ENCODE assay signal across 19 cellular contexts in the genomic region with DNA sequence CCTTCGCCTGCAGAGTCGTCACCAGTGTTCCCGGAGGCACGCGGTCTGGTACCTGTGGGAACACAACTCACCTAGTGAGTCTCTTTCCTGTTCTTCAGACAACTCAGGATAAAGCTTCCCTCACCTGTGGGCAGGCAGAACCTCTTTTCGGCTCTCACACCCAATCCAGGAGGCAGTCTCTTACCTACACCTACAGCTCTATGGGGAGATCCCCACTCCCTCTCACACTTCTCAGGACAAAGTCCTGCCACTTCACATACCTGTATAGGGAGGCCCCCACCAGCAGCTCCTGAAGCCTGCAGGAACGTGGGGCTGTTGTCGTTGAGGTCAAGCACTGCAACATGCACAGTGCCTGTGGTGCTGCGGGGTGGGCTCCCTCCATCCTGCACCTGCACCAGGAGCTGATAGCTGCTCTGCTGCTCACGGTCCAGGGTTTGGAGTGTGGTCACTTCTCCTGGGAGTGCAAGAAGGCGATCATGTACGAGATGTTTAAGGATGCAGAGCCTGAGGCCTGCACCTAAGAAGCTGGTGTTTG. TPM values are rescaled to one million over a fixed set of nuclear protein-coding genes. Genes with fewer than 3 reads are reported as not detected.
DNase-seq lines count a peak whose midpoint lies in the region; ATAC-seq, FAIRE-seq and TF ChIP-seq lines count a peak whose summit lies in the region.
"Had no signal": no experiment of that assay in that cellular context is flagged by ENCODE, and none has a peak within 500 bp of the region (broad histone marks: within the 10 kb centered on the region; RNA-seq: fewer than 3 reads in every experiment).

No MANE protein-coding gene starts in this region.

- no peaks in the 10 kb centered on the region for H3K9me3 Mint-ChIP-seq in activated naive CD8-positive, alpha-beta T cell treated with anti-CD3 and anti-CD28 coated beads, Interleukin-2, amount 50 U/mL, for 24 hours
- H3K9me3 Mint-ChIP-seq in neural crest cell: no peaks in the 10 kb centered on the region
- H3K9me3 Mint-ChIP-seq: CD4-positive, CD25-positive, alpha-beta regulatory T cell; IgD-negative memory B cell had no signal

- no peak overlapping the region for H3K27ac ChIP-seq in HepG2 (ENCODE audit: extremely low read length, insufficient read depth, low read length)
- no peak overlapping the region for H3K27ac ChIP-seq in right lobe of liver
- H3K27ac ChIP-seq: GM23248, SJSA1 had no signal

- H3K27ac Mint-ChIP-seq in activated naive CD8-positive, alpha-beta T cell treated with anti-CD3 and anti-CD28 coated beads, Interleukin-2, amount 50 U/mL, for 24 hours: peak overlapping the region; percentile 31
- no peak overlapping the region for H3K27ac Mint-ChIP-seq in neural crest cell (ENCODE audit: unreplicated experiment)
- H3K27ac Mint-ChIP-seq: IgD-negative memory B cell had no signal

- H4K20me1 ChIP-seq in HepG2 (ENCODE audit: insufficient read depth, low read length): no peaks in the 10 kb centered on the region

- H3K9ac ChIP-seq in HepG2 (ENCODE audit: insufficient read depth, low read depth, low read length): no peak overlapping the region
- H3K9ac ChIP-seq: GM23248 had no signal

- TF ChIP-seq RAD21 in HepG2 (CRISPR knock-in tag; IDR thresholded peaks at IDR 0.05): no peak

- H3K4me3 ChIP-seq in HepG2 (replicated peaks in 1 of 3; ENCODE audit: insufficient read depth in 1 of 3, low read depth in 2 of 3, low read length in 3 of 3) (no peak overlapping the region), right lobe of liver (no peak overlapping the region), HAP-1 (no peak overlapping the region)
- H3K4me3 ChIP-seq: GM23248, SJSA1 had no signal

- WGBS in HepG2 (ENCODE audit: low lambda C conversion rate): 48% methylated on average over 11 of the region's 12 CpGs
- WGBS in right lobe of liver (ENCODE audit: insufficient coverage, low coverage, low lambda C conversion rate, missing lambda C conversion rate): 80% methylated on average over 5 of the region's 12 CpGs

- H3K4me1 ChIP-seq in HepG2 (ENCODE audit: insufficient read depth, low read length) (peaks cover 28% of the 10 kb centered on the region), right lobe of liver (peaks cover 0 to 17% (median 6%) of the 10 kb centered on the region in 4 donors), HAP-1 (no peaks in the 10 kb centered on the region)
- H3K4me1 ChIP-seq: SJSA1 had no signal

- TF ChIP-seq EP300 in HepG2 (IDR thresholded peaks at IDR 0.05; ENCODE audit: low read depth in 2 of 2, low read length in 2 of 2): no peak
- TF ChIP-seq EP300 in HepG2 (CRISPR knock-in tag; IDR thresholded peaks at IDR 0.05; ENCODE audit: borderline replicate concordance): no peak

- TF ChIP-seq POLR2A in HepG2 (IDR thresholded peaks at IDR 0.05; ENCODE audit: insufficient read depth in 1 of 2, low read depth in 2 of 2, low read length in 2 of 2) (no peak), right lobe of liver (IDR thresholded peaks at IDR 0.05) (no peak)

- no peaks in the 10 kb centered on the region for H3K36me3 ChIP-seq in HepG2 (replicated peaks in 1 of 2; ENCODE audit: control insufficient read depth in 1 of 2, insufficient read depth in 2 of 2, low read length in 2 of 2)
- H3K36me3 ChIP-seq in right lobe of liver: no peaks in the 10 kb centered on the region
- H3K36me3 ChIP-seq in HAP-1 (replicated peaks): no peaks in the 10 kb centered on the region
- H3K36me3 ChIP-seq: SJSA1 had no signal

- no peaks in the 10 kb centered on the region for H3K36me3 Mint-ChIP-seq in activated naive CD8-positive, alpha-beta T cell treated with anti-CD3 and anti-CD28 coated beads, Interleukin-2, amount 50 U/mL, for 24 hours (ENCODE audit: low read depth)
- H3K36me3 Mint-ChIP-seq in neural crest cell (ENCODE audit: low read depth): peaks cover 28% of the 10 kb centered on the region
- H3K36me3 Mint-ChIP-seq: IgD-negative memory B cell had no signal

- ATAC-seq in HepG2 (peak; percentile 11; the same call in 2 of the 3 replicates), right lobe of liver (no peak), omental fat pad (ENCODE audit: low FRiP score) (no peak)
- ATAC-seq in activated naive CD8-positive, alpha-beta T cell treated with anti-CD3 and anti-CD28 coated beads, Interleukin-2, amount 50 U/mL, for 24 hours: no peak

- POLR2A ChIA-PET in HepG2 (lab: Yijun Ruan, JAX): interaction anchor here (0.7 kb wide), 1 partner anchor 12 kb away, joined by 3 read pairs; the partner anchor contains the start of gene TPP1

- H3K27me3 Mint-ChIP-seq in activated naive CD8-positive, alpha-beta T cell treated with anti-CD3 and anti-CD28 coated beads, Interleukin-2, amount 50 U/mL, for 24 hours: no peaks in the 10 kb centered on the region
- H3K27me3 Mint-ChIP-seq in neural crest cell (ENCODE audit: low read depth): peaks cover 14% of the 10 kb centered on the region
- H3K27me3 Mint-ChIP-seq: CD4-positive, CD25-positive, alpha-beta regulatory T cell; IgD-negative memory B cell had no signal

- H2AFZ ChIP-seq in HepG2 (ENCODE audit: low read length): no peak overlapping the region
- H2AFZ ChIP-seq: GM23248 had no signal

- in situ Hi-C loops in HepG2 (cut with HindIII; ENCODE audit: extremely low pct_ligation_motif_present, low pct_unique_long_range_greater_than_20kb): no loop called here
- in situ Hi-C loops in HAP-1 (cut with MboI; ENCODE audit: low sequenced_read_pairs): no loop called here

- BruUV-seq in HepG2 (replicated peaks; lab: Mats Ljungman, UMichigan): no TSS peak

- FAIRE-seq in HepG2 (lab: Jason Lieb, UNC): no peak

- DNase-seq in HepG2 (ENCODE audit: low spot score) (no peak), right lobe of liver (no peak), neural crest cell (ENCODE audit: low read depth, low spot score) (no peak), HAP-1 (ENCODE audit: low spot score in 2 of 2) (no peak), GM10266 (ENCODE audit: extremely low spot score) (no peak), omental fat pad (ENCODE audit: low spot score) (no peak)
- no peak for DNase-seq in activated naive CD8-positive, alpha-beta T cell treated with anti-CD3 and anti-CD28 coated beads, Interleukin-2, amount 50 U/mL, for 24 hours
- DNase-seq: CD4-positive, CD25-positive, alpha-beta regulatory T cell; DMS79; GM23248; Karpas-422; MV-4-11; NCI-H1105 treated with DMSO at 0.1 percent for 48 hours; NCI-H2029 treated with DMSO at 0.1 percent for 48 hours; NCI-H2171 treated with DMSO at 0.1 percent for 48 hours; NCI-H524 treated with DMSO at 0.1 percent for 48 hours; NCI-H82 had no signal

- CTCF ChIA-PET in HepG2 (lab: Yijun Ruan, JAX; ENCODE audit: low intra/inter-chr PET ratio, low total read pairs): no interaction called here

- intact Hi-C loops in HepG2 (cut with micrococcal nuclease; ENCODE audit: unreplicated experiment) (no loop called here), right lobe of liver (cut with DNase I) (no loop called here)

- H3K79me2 ChIP-seq in HepG2 (ENCODE audit: insufficient read depth, low read length): no peaks in the 10 kb centered on the region

- H3K27me3 ChIP-seq in HepG2 (ENCODE audit: control insufficient read depth in 1 of 2, insufficient read depth in 2 of 2, low read length in 2 of 2): peaks cover 9 to 57% of the 10 kb centered on the region in 2 experiments; a peak in 4 of 5 replicates
- H3K27me3 ChIP-seq in right lobe of liver: no peaks in the 10 kb centered on the region
- H3K27me3 ChIP-seq in HAP-1 (ENCODE audit: low read depth): no peaks in the 10 kb centered on the region
- H3K27me3 ChIP-seq: SJSA1 had no signal

- H3K4me3 Mint-ChIP-seq in activated naive CD8-positive, alpha-beta T cell treated with anti-CD3 and anti-CD28 coated beads, Interleukin-2, amount 50 U/mL, for 24 hours: no peak overlapping the region
- peak overlapping the region; percentile 41 for H3K4me3 Mint-ChIP-seq in neural crest cell
- H3K4me3 Mint-ChIP-seq: CD4-positive, CD25-positive, alpha-beta regulatory T cell had no signal

- no peak for TF ChIP-seq CTCF in HepG2 (CRISPR knock-in tag; IDR thresholded peaks at IDR 0.05)
- no peak for TF ChIP-seq CTCF in right lobe of liver (IDR thresholded peaks at IDR 0.05)
- no peak for TF ChIP-seq CTCF in neural crest cell (conservative IDR thresholded peaks at IDR 0.05)
- no peak for TF ChIP-seq CTCF in GM10266 (IDR thresholded peaks at IDR 0.05; ENCODE audit: control insufficient read depth, insufficient read depth, low read depth, missing control alignments)
- no peak for TF ChIP-seq CTCF in omental fat pad (IDR thresholded peaks at IDR 0.05)

- no peak overlapping the region for H3K4me2 ChIP-seq in HepG2 (ENCODE audit: low read depth, low read length)

- no peaks in the 10 kb centered on the region for H3K9me3 ChIP-seq in HepG2 (ENCODE audit: low read length)
- no peaks in the 10 kb centered on the region for H3K9me3 ChIP-seq in right lobe of liver
- no peaks in the 10 kb centered on the region for H3K9me3 ChIP-seq in HAP-1
- H3K9me3 ChIP-seq: SJSA1 had no signal

- H3K4me1 Mint-ChIP-seq in activated naive CD8-positive, alpha-beta T cell treated with anti-CD3 and anti-CD28 coated beads, Interleukin-2, amount 50 U/mL, for 24 hours: peaks cover 19% of the 10 kb centered on the region
- H3K4me1 Mint-ChIP-seq in neural crest cell: no peaks in the 10 kb centered on the region

RNA-seq across cellular contexts. Expression of gene TPP1, which starts 12.2 kb away (rescaled TPM):
- total RNA-seq in HepG2 (2016; rRNA removed; fragmentation: Illumina TruSeq; extraction: Trizol) (13.9 and 14.4 TPM in 2 replicates), right lobe of liver (100 to 1,000 TPM in 2 of 6 experiments, 10 to 100 TPM in 4; 62.5 to 159 (median 81.0) TPM), neural crest cell (41.0 and 44.7 TPM in 2 replicates), omental fat pad (10 to 100 TPM; 73.8 to 95.0 (median 83.9) TPM)
- 2.0 and 2.1 TPM in 2 replicates for total RNA-seq in HepG2 (2016; cell fraction: cytosol; rRNA removed; fragmentation: Illumina TruSeq; extraction: Trizol; ENCODE audit: low read depth)
- total RNA-seq in HepG2 (2016; cell fraction: insoluble cytoplasmic fraction; rRNA removed; fragmentation: Illumina TruSeq; extraction: Trizol): 12.7 and 19.0 TPM in 2 replicates
- total RNA-seq in HepG2 (2016; cell fraction: membrane; rRNA removed; fragmentation: Illumina TruSeq; extraction: Trizol): 5.1 and 5.7 TPM in 2 replicates
- total RNA-seq in HepG2 (2016; cell fraction: nucleus; rRNA removed; fragmentation: Illumina TruSeq; extraction: Trizol): 44.6 and 53.2 TPM in 2 replicates
- polyA plus RNA-seq in HepG2 (2011; rRNA removed): 74.6 and 75.4 TPM in 2 replicates
- 41.2 and 69.0 TPM in 2 replicates for polyA plus RNA-seq in HepG2 (2011; cell fraction: cytosol; rRNA removed)
- 130 and 133 TPM in 2 replicates for polyA plus RNA-seq in HepG2 (2011; cell fraction: nucleus; rRNA removed)
- polyA plus RNA-seq in HepG2 (2012): 67.2 and 75.4 TPM in 2 replicates
- polyA plus RNA-seq in HepG2 (2016; cell fraction: cytosol; fragmentation: Illumina TruSeq; extraction: Trizol; ENCODE audit: low read depth): 3.2 and 3.3 TPM in 2 replicates
- 19.2 and 28.8 TPM in 2 replicates for polyA plus RNA-seq in HepG2 (2016; cell fraction: insoluble cytoplasmic fraction; fragmentation: Illumina TruSeq; extraction: Trizol; ENCODE audit: low read depth)
- 6.8 and 8.7 TPM in 2 replicates for polyA plus RNA-seq in HepG2 (2016; cell fraction: membrane; fragmentation: Illumina TruSeq; extraction: Trizol; ENCODE audit: low read depth)
- 86.0 and 89.1 TPM in 2 replicates for polyA plus RNA-seq in HepG2 (2016; cell fraction: nucleus; fragmentation: Illumina TruSeq; extraction: Trizol; ENCODE audit: insufficient read depth, low read depth)
- 99.1 and 146 TPM in 2 replicates for polyA minus RNA-seq in HepG2 (2011; rRNA and poly(A)+ RNA removed; ENCODE audit: low replicate concordance)
- 64.9 and 85.0 TPM in 2 replicates for polyA minus RNA-seq in HepG2 (2011; cell fraction: cytosol; rRNA and poly(A)+ RNA removed)
- 36.2 and 41.0 TPM in 2 replicates for polyA minus RNA-seq in HepG2 (2011; cell fraction: nucleus; rRNA and poly(A)+ RNA removed)

RNA-seq across cellular contexts. Expression of gene TAF10, which starts 19.4 kb away (rescaled TPM):
- 51.0 and 71.3 TPM in 2 replicates for total RNA-seq in HepG2 (2016; rRNA removed; fragmentation: Illumina TruSeq; extraction: Trizol)
- total RNA-seq in HepG2 (2016; cell fraction: cytosol; rRNA removed; fragmentation: Illumina TruSeq; extraction: Trizol; ENCODE audit: low read depth): 280 and 312 TPM in 2 replicates
- total RNA-seq in HepG2 (2016; cell fraction: insoluble cytoplasmic fraction; rRNA removed; fragmentation: Illumina TruSeq; extraction: Trizol): 37.8 and 65.8 TPM in 2 replicates
- total RNA-seq in HepG2 (2016; cell fraction: membrane; rRNA removed; fragmentation: Illumina TruSeq; extraction: Trizol): 172 and 203 TPM in 2 replicates
- total RNA-seq in HepG2 (2016; cell fraction: nucleus; rRNA removed; fragmentation: Illumina TruSeq; extraction: Trizol): 23.9 and 34.5 TPM in 2 replicates
- polyA plus RNA-seq in HepG2 (2011; rRNA removed): 134 and 142 TPM in 2 replicates
- polyA plus RNA-seq in HepG2 (2011; cell fraction: cytosol; rRNA removed): 64.4 and 94.2 TPM in 2 replicates
- polyA plus RNA-seq in HepG2 (2011; cell fraction: nucleus; rRNA removed): 76.4 and 83.1 TPM in 2 replicates
- 79.6 and 103 TPM in 2 replicates for polyA plus RNA-seq in HepG2 (2012)
- polyA plus RNA-seq in HepG2 (2016; cell fraction: cytosol; fragmentation: Illumina TruSeq; extraction: Trizol; ENCODE audit: low read depth): 614 TPM in 2 replicates
- polyA plus RNA-seq in HepG2 (2016; cell fraction: insoluble cytoplasmic fraction; fragmentation: Illumina TruSeq; extraction: Trizol; ENCODE audit: low read depth): 76.0 and 96.8 TPM in 2 replicates
- 335 TPM in 2 replicates for polyA plus RNA-seq in HepG2 (2016; cell fraction: membrane; fragmentation: Illumina TruSeq; extraction: Trizol; ENCODE audit: low read depth)
- polyA plus RNA-seq in HepG2 (2016; cell fraction: nucleus; fragmentation: Illumina TruSeq; extraction: Trizol; ENCODE audit: insufficient read depth, low read depth): 91.8 and 94.6 TPM in 2 replicates
- polyA minus RNA-seq in HepG2 (2011; rRNA and poly(A)+ RNA removed; ENCODE audit: low replicate concordance): 60.8 and 157 TPM in 2 replicates
- 21.5 and 21.7 TPM in 2 replicates for polyA minus RNA-seq in HepG2 (2011; cell fraction: cytosol; rRNA and poly(A)+ RNA removed)
- 13.3 and 17.4 TPM in 2 replicates for polyA minus RNA-seq in HepG2 (2011; cell fraction: nucleus; rRNA and poly(A)+ RNA removed)
- 10 to 100 TPM; 47.3 to 81.9 (median 60.4) TPM for total RNA-seq in right lobe of liver
- 133 and 143 TPM in 2 replicates for total RNA-seq in neural crest cell
- total RNA-seq in omental fat pad: 10 to 100 TPM; 31.9 to 52.6 (median 37.1) TPM

RNA-seq across cellular contexts. Expression of gene DCHS1, which starts 24.2 kb away (rescaled TPM):
- total RNA-seq in HepG2 (2016; rRNA removed; fragmentation: Illumina TruSeq; extraction: Trizol) (under 0.01 TPM in 1 of 2 replicates, not detected in the other), right lobe of liver (1 to 10 TPM; 1.8 to 9.2 (median 4.1) TPM), neural crest cell (37.5 and 40.4 TPM in 2 replicates), omental fat pad (10 to 100 TPM; 12.6 to 26.3 (median 19.4) TPM)
- total RNA-seq in HepG2 (2016; cell fraction: cytosol; rRNA removed; fragmentation: Illumina TruSeq; extraction: Trizol; ENCODE audit: low read depth): not detected in 2 replicates
- total RNA-seq in HepG2 (2016; cell fraction: insoluble cytoplasmic fraction; rRNA removed; fragmentation: Illumina TruSeq; extraction: Trizol): not detected in 2 replicates
- not detected in 2 replicates for total RNA-seq in HepG2 (2016; cell fraction: membrane; rRNA removed; fragmentation: Illumina TruSeq; extraction: Trizol)
- total RNA-seq in HepG2 (2016; cell fraction: nucleus; rRNA removed; fragmentation: Illumina TruSeq; extraction: Trizol): 0.06 TPM in 1 of 2 replicates, not detected in the other
- 0.01 and 0.03 TPM in 2 replicates for polyA plus RNA-seq in HepG2 (2011; rRNA removed)
- 0.01 TPM in 2 replicates for polyA plus RNA-seq in HepG2 (2011; cell fraction: cytosol; rRNA removed)
- 0.08 and 0.12 TPM in 2 replicates for polyA plus RNA-seq in HepG2 (2011; cell fraction: nucleus; rRNA removed)
- 0.03 and 0.09 TPM in 2 replicates for polyA plus RNA-seq in HepG2 (2012)
- polyA plus RNA-seq in HepG2 (2016; cell fraction: cytosol; fragmentation: Illumina TruSeq; extraction: Trizol; ENCODE audit: low read depth): not detected in 2 replicates
- polyA plus RNA-seq in HepG2 (2016; cell fraction: insoluble cytoplasmic fraction; fragmentation: Illumina TruSeq; extraction: Trizol; ENCODE audit: low read depth): not detected in 2 replicates
- polyA plus RNA-seq in HepG2 (2016; cell fraction: membrane; fragmentation: Illumina TruSeq; extraction: Trizol; ENCODE audit: low read depth): not detected in 2 replicates
- polyA plus RNA-seq in HepG2 (2016; cell fraction: nucleus; fragmentation: Illumina TruSeq; extraction: Trizol; ENCODE audit: insufficient read depth, low read depth): not detected in 2 replicates
- polyA minus RNA-seq in HepG2 (2011; rRNA and poly(A)+ RNA removed; ENCODE audit: low replicate concordance): 0.07 and 0.16 TPM in 2 replicates
- polyA minus RNA-seq in HepG2 (2011; cell fraction: cytosol; rRNA and poly(A)+ RNA removed): 0.10 TPM in 1 of 2 replicates, not detected in the other
- 0.12 and 0.13 TPM in 2 replicates for polyA minus RNA-seq in HepG2 (2011; cell fraction: nucleus; rRNA and poly(A)+ RNA removed)

RNA-seq across cellular contexts. Expression of gene ILK, which starts 27.8 kb away (rescaled TPM):
- total RNA-seq in HepG2 (2016; rRNA removed; fragmentation: Illumina TruSeq; extraction: Trizol) (70.3 and 78.1 TPM in 2 replicates), right lobe of liver (10 to 100 TPM; 33.4 to 79.9 (median 55.0) TPM), neural crest cell (120 and 121 TPM in 2 replicates), omental fat pad (100 to 1,000 TPM in 3 of 4 donors, 10 to 100 TPM in 1; 92.1 to 189 (median 118) TPM)
- 16.4 and 17.1 TPM in 2 replicates for total RNA-seq in HepG2 (2016; cell fraction: cytosol; rRNA removed; fragmentation: Illumina TruSeq; extraction: Trizol; ENCODE audit: low read depth)
- 76.3 and 78.2 TPM in 2 replicates for total RNA-seq in HepG2 (2016; cell fraction: insoluble cytoplasmic fraction; rRNA removed; fragmentation: Illumina TruSeq; extraction: Trizol)
- 27.7 and 34.3 TPM in 2 replicates for total RNA-seq in HepG2 (2016; cell fraction: membrane; rRNA removed; fragmentation: Illumina TruSeq; extraction: Trizol)
- total RNA-seq in HepG2 (2016; cell fraction: nucleus; rRNA removed; fragmentation: Illumina TruSeq; extraction: Trizol): 37.1 and 41.4 TPM in 2 replicates
- polyA plus RNA-seq in HepG2 (2011; rRNA removed): 108 and 118 TPM in 2 replicates
- polyA plus RNA-seq in HepG2 (2011; cell fraction: cytosol; rRNA removed): 111 and 115 TPM in 2 replicates
- 123 and 126 TPM in 2 replicates for polyA plus RNA-seq in HepG2 (2011; cell fraction: nucleus; rRNA removed)
- 51.2 and 60.5 TPM in 2 replicates for polyA plus RNA-seq in HepG2 (2012)
- polyA plus RNA-seq in HepG2 (2016; cell fraction: cytosol; fragmentation: Illumina TruSeq; extraction: Trizol; ENCODE audit: low read depth): 21.0 and 21.5 TPM in 2 replicates
- polyA plus RNA-seq in HepG2 (2016; cell fraction: insoluble cytoplasmic fraction; fragmentation: Illumina TruSeq; extraction: Trizol; ENCODE audit: low read depth): 73.1 and 87.0 TPM in 2 replicates
- polyA plus RNA-seq in HepG2 (2016; cell fraction: membrane; fragmentation: Illumina TruSeq; extraction: Trizol; ENCODE audit: low read depth): 25.9 and 28.0 TPM in 2 replicates
- 62.8 and 70.6 TPM in 2 replicates for polyA plus RNA-seq in HepG2 (2016; cell fraction: nucleus; fragmentation: Illumina TruSeq; extraction: Trizol; ENCODE audit: insufficient read depth, low read depth)
- polyA minus RNA-seq in HepG2 (2011; rRNA and poly(A)+ RNA removed; ENCODE audit: low replicate concordance): 144 and 217 TPM in 2 replicates
- 53.4 and 54.9 TPM in 2 replicates for polyA minus RNA-seq in HepG2 (2011; cell fraction: cytosol; rRNA and poly(A)+ RNA removed)
- polyA minus RNA-seq in HepG2 (2011; cell fraction: nucleus; rRNA and poly(A)+ RNA removed): 55.0 and 72.9 TPM in 2 replicates

RNA-seq across cellular contexts. Expression of gene RRP8, which starts 28.0 kb away (rescaled TPM):
- 21.6 and 29.1 TPM in 2 replicates for total RNA-seq in HepG2 (2016; rRNA removed; fragmentation: Illumina TruSeq; extraction: Trizol)
- total RNA-seq in HepG2 (2016; cell fraction: cytosol; rRNA removed; fragmentation: Illumina TruSeq; extraction: Trizol; ENCODE audit: low read depth): 3.8 and 5.1 TPM in 2 replicates
- total RNA-seq in HepG2 (2016; cell fraction: insoluble cytoplasmic fraction; rRNA removed; fragmentation: Illumina TruSeq; extraction: Trizol): 21.5 and 32.8 TPM in 2 replicates
- 9.7 and 11.5 TPM in 2 replicates for total RNA-seq in HepG2 (2016; cell fraction: membrane; rRNA removed; fragmentation: Illumina TruSeq; extraction: Trizol)
- total RNA-seq in HepG2 (2016; cell fraction: nucleus; rRNA removed; fragmentation: Illumina TruSeq; extraction: Trizol): 16.4 and 20.2 TPM in 2 replicates
- polyA plus RNA-seq in HepG2 (2011; rRNA removed): 7.2 and 7.7 TPM in 2 replicates
- 4.3 and 4.5 TPM in 2 replicates for polyA plus RNA-seq in HepG2 (2011; cell fraction: cytosol; rRNA removed)
- polyA plus RNA-seq in HepG2 (2011; cell fraction: nucleus; rRNA removed): 6.7 and 8.1 TPM in 2 replicates
- polyA plus RNA-seq in HepG2 (2012): 9.2 and 11.7 TPM in 2 replicates
- polyA plus RNA-seq in HepG2 (2016; cell fraction: cytosol; fragmentation: Illumina TruSeq; extraction: Trizol; ENCODE audit: low read depth): 2.3 and 3.9 TPM in 2 replicates
- 25.8 and 25.9 TPM in 2 replicates for polyA plus RNA-seq in HepG2 (2016; cell fraction: insoluble cytoplasmic fraction; fragmentation: Illumina TruSeq; extraction: Trizol; ENCODE audit: low read depth)
- 5.2 and 6.2 TPM in 2 replicates for polyA plus RNA-seq in HepG2 (2016; cell fraction: membrane; fragmentation: Illumina TruSeq; extraction: Trizol; ENCODE audit: low read depth)
- 17.3 and 18.4 TPM in 2 replicates for polyA plus RNA-seq in HepG2 (2016; cell fraction: nucleus; fragmentation: Illumina TruSeq; extraction: Trizol; ENCODE audit: insufficient read depth, low read depth)
- 9.9 and 22.6 TPM in 2 replicates for polyA minus RNA-seq in HepG2 (2011; rRNA and poly(A)+ RNA removed; ENCODE audit: low replicate concordance)
- 1.8 and 3.3 TPM in 2 replicates for polyA minus RNA-seq in HepG2 (2011; cell fraction: cytosol; rRNA and poly(A)+ RNA removed)
- polyA minus RNA-seq in HepG2 (2011; cell fraction: nucleus; rRNA and poly(A)+ RNA removed): 19.1 and 22.3 TPM in 2 replicates
- total RNA-seq in right lobe of liver: 10 to 100 TPM; 11.3 to 17.1 (median 14.2) TPM
- total RNA-seq in neural crest cell: 22.5 and 23.7 TPM in 2 replicates
- 10 to 100 TPM; 16.9 to 30.4 (median 19.3) TPM for total RNA-seq in omental fat pad
